ENCODE assay signal across 1 cellular context in genomic region chr11:59201376-59201775, GRCh38.
TF ChIP-seq lines count a peak whose summit lies in the region.

No MANE protein-coding gene starts in this region.

TF ChIP-seq in HCT116, 20 proteins besides CTCF, POLR2A, EP300 and RAD21 (continued from another document):
- no peak for TF ChIP-seq SP1 (IDR thresholded peaks at IDR 0.05; ENCODE audit: low read depth)
- TF ChIP-seq JUND (IDR thresholded peaks at IDR 0.05) = no peak
- TF ChIP-seq POLR2AphosphoS5 (IDR thresholded peaks at IDR 0.05; ENCODE audit: low read depth, low read length) = no peak
